In genomic region chr6:1686117-1687098, GRCh38 we compare ENCODE assay signal across 9 cellular contexts.
DNase-seq lines count a peak whose midpoint lies in the region; ATAC-seq and TF ChIP-seq lines count a peak whose summit lies in the region.
"Had no signal": no experiment of that assay in that cellular context is flagged by ENCODE, and none has a peak within 500 bp of the region (broad histone marks: within the 10 kb centered on the region; RNA-seq: fewer than 3 reads in every experiment).

No MANE protein-coding gene starts in this region.

- TF ChIP-seq CTCF in OCI-LY1 (IDR thresholded peaks at IDR 0.05; ENCODE audit: low read length) (peak; percentile 41), esophagus squamous epithelium (IDR thresholded peaks at IDR 0.05) (peak in 2 of 6 experiments; percentile 41 to 49), gastrocnemius medialis (IDR thresholded peaks at IDR 0.05 in 4 of 5, conservative IDR thresholded peaks at IDR 0.05 in 1 of 5) (no peak)

- in situ Hi-C loops in HAP-1 (cut with MboI; ENCODE audit: low sequenced_read_pairs) (no loop called here), gastrocnemius medialis (cut with MboI; ENCODE audit: low sequenced_read_pairs in 4 of 4) (no loop called here)

- H3F3A ChIP-seq in OCI-LY1 (ENCODE audit: insufficient read depth, low read length) = no peaks in the 10 kb centered on the region

- H3K4me1 Mint-ChIP-seq in activated CD8-positive, alpha-beta T cell treated with anti-CD3 and anti-CD28 coated beads, Interleukin-2, amount 10 ng/mL, durations not matched to agents 7 days and 5 days (ENCODE audit: low read depth) = no peaks in the 10 kb centered on the region
- H3K4me1 Mint-ChIP-seq: naive B cell had no signal

- no peak overlapping the region for H3K4me3 Mint-ChIP-seq in activated CD8-positive, alpha-beta T cell treated with anti-CD3 and anti-CD28 coated beads, Interleukin-2, amount 10 ng/mL, durations not matched to agents 7 days and 5 days
- H3K4me3 Mint-ChIP-seq: naive B cell had no signal

- H3K4me1 ChIP-seq in HAP-1 (peaks cover 20% of the 10 kb centered on the region), OCI-LY1 (ENCODE audit: insufficient read depth, low read length, severe bottlenecking) (no peaks in the 10 kb centered on the region), esophagus squamous epithelium (peaks cover 7 to 35% (median 18%) of the 10 kb centered on the region in 3 donors), gastrocnemius medialis (peaks cover 0 to 14% of the 10 kb centered on the region in 2 donors)

- H3K9me3 Mint-ChIP-seq in activated CD8-positive, alpha-beta T cell treated with anti-CD3 and anti-CD28 coated beads, Interleukin-2, amount 10 ng/mL, durations not matched to agents 7 days and 5 days (ENCODE audit: insufficient read depth) = no peaks in the 10 kb centered on the region

- no peak overlapping the region for H3K4me2 ChIP-seq in OCI-LY1 (ENCODE audit: low read length)

- H3K9me3 ChIP-seq in HAP-1 (0 out of 2 replicates have a peak, but pooled peaks cover 3% of the 10 kb centered on the region), OCI-LY1 (ENCODE audit: low read length) (no peaks in the 10 kb centered on the region), esophagus squamous epithelium (no peaks in the 10 kb centered on the region), gastrocnemius medialis (no peaks in the 10 kb centered on the region)

- TF ChIP-seq POLR2A in esophagus squamous epithelium (IDR thresholded peaks at IDR 0.05) = no peak
- no peak for TF ChIP-seq POLR2A in gastrocnemius medialis (IDR thresholded peaks at IDR 0.05)

- no peaks in the 10 kb centered on the region for H3K9me2 ChIP-seq in OCI-LY1 (ENCODE audit: low read depth, low read length)

- intact Hi-C loops in esophagus squamous epithelium (cut with DNase I) = no loop called here
- intact Hi-C loops in gastrocnemius medialis (cut with DNase I; ENCODE audit: low total_unique reads) = loop anchor here (5.0 kb wide), 1 partner anchor 79 kb away; the partner anchor contains the start of gene FOXC1

- no peak overlapping the region for H3K9ac ChIP-seq in OCI-LY1 (ENCODE audit: low read length)

- no peaks in the 10 kb centered on the region for H3K36me3 Mint-ChIP-seq in activated CD8-positive, alpha-beta T cell treated with anti-CD3 and anti-CD28 coated beads, Interleukin-2, amount 10 ng/mL, durations not matched to agents 7 days and 5 days (ENCODE audit: low read depth)

- no peaks in the 10 kb centered on the region for H3K36me3 ChIP-seq in HAP-1 (replicated peaks)
- peaks cover 6% of the 10 kb centered on the region; the same call in 1 of the 2 replicates for H3K36me3 ChIP-seq in OCI-LY1 (ENCODE audit: insufficient read depth, low read length)
- H3K36me3 ChIP-seq in esophagus squamous epithelium = no peaks in the 10 kb centered on the region
- no peaks in the 10 kb centered on the region for H3K36me3 ChIP-seq in gastrocnemius medialis

- H4K20me1 ChIP-seq in OCI-LY1 (ENCODE audit: insufficient read depth, low read length) = no peaks in the 10 kb centered on the region

- CTCF ChIA-PET in activated CD8-positive, alpha-beta T cell treated with anti-CD3 and anti-CD28 coated beads, Interleukin-2, amount 10 ng/mL, durations not matched to agents 7 days and 5 days (lab: Charles Lee) = no interaction called here

- H3K27ac ChIP-seq in OCI-LY1 (ENCODE audit: low read depth, low read length, poor library complexity, severe bottlenecking) (no peak overlapping the region), esophagus squamous epithelium (peak overlapping the region; percentile 54 to 70 (median 64)), gastrocnemius medialis (peak overlapping the region in 1 of 4 donors; percentile 28)

- peak; percentile 33 to 56 for ATAC-seq in gastrocnemius medialis
- no peak for ATAC-seq in HG03139 (IDR thresholded peaks at IDR 0.05; ENCODE audit: unreplicated experiment)
- ATAC-seq in activated CD8-positive, alpha-beta T cell treated with anti-CD3 and anti-CD28 coated beads, Interleukin-2, amount 10 ng/mL, durations not matched to agents 7 days and 5 days = no peak

- H3K79me2 ChIP-seq in OCI-LY1 (ENCODE audit: insufficient read depth, low read length) = no peaks in the 10 kb centered on the region

- H3K27ac Mint-ChIP-seq in activated CD8-positive, alpha-beta T cell treated with anti-CD3 and anti-CD28 coated beads, Interleukin-2, amount 10 ng/mL, durations not matched to agents 7 days and 5 days = no peak overlapping the region

- H3K4me3 ChIP-seq in HAP-1 (no peak overlapping the region), OCI-LY1 (ENCODE audit: low read depth, low read length, poor library complexity, severe bottlenecking) (no peak overlapping the region), esophagus squamous epithelium (peak overlapping the region in 1 of 4 donors; percentile 8), gastrocnemius medialis (no peak overlapping the region)

- POLR2A ChIA-PET in activated CD8-positive, alpha-beta T cell treated with anti-CD3 and anti-CD28 coated beads, Interleukin-2, amount 10 ng/mL, durations not matched to agents 7 days and 5 days (lab: Charles Lee) = interaction anchor here (0.7 kb wide), 1 partner anchor 434 kb away, joined by 3 read pairs; no protein-coding TSS in a partner anchor

- H3K27me3 ChIP-seq in HAP-1 (ENCODE audit: low read depth) = no peaks in the 10 kb centered on the region
- H3K27me3 ChIP-seq in OCI-LY1 (ENCODE audit: insufficient read depth, low read length) = no peaks in the 10 kb centered on the region
- no peaks in the 10 kb centered on the region for H3K27me3 ChIP-seq in esophagus squamous epithelium
- H3K27me3 ChIP-seq in gastrocnemius medialis = no peaks in the 10 kb centered on the region

- H3K27me3 Mint-ChIP-seq in activated CD8-positive, alpha-beta T cell treated with anti-CD3 and anti-CD28 coated beads, Interleukin-2, amount 10 ng/mL, durations not matched to agents 7 days and 5 days (ENCODE audit: low read depth) = no peaks in the 10 kb centered on the region
- H3K27me3 Mint-ChIP-seq: naive B cell had no signal

- peak; percentile 62 to 77 for DNase-seq in HAP-1 (ENCODE audit: low spot score in 2 of 2)
- no peak for DNase-seq in esophagus squamous epithelium (lab: John Stamatoyannopoulos, UW)
- no peak for DNase-seq in gastrocnemius medialis
- no peak for DNase-seq in GF-D8 (lab: John Stamatoyannopoulos, UW)
- DNase-seq in activated CD8-positive, alpha-beta T cell treated with anti-CD3 and anti-CD28 coated beads, Interleukin-2, amount 10 ng/mL, durations not matched to agents 7 days and 5 days = no peak
- DNase-seq in DMS53 treated with DMSO at 0.1 percent for 48 hours (lab: John Stamatoyannopoulos, UW; ENCODE audit: unreplicated experiment) = no peak
- DNase-seq: naive B cell had no signal

- no peak overlapping the region for H2AFZ ChIP-seq in OCI-LY1 (ENCODE audit: low read length)

- 25 to 34% methylated on average over 8 to 9 of the region's 9 CpGs for WGBS in esophagus squamous epithelium, 2 donors

Comparison
In these comparisons a context has a peak if more than half of its experiments do, and no peak if none do; other contexts are left out.
1. DNase-seq: peak in HAP-1 (2 of 2); none in esophagus squamous epithelium (single experiment), gastrocnemius medialis (0 of 2), GF-D8 (single experiment), activated CD8-positive, alpha-beta T cell treated with anti-CD3 and anti-CD28 coated beads, Interleukin-2, amount 10 ng/mL, durations not matched to agents 7 days and 5 days (single experiment) and DMS53 treated with DMSO at 0.1 percent for 48 hours (single experiment).
2. ATAC-seq: peak in gastrocnemius medialis (2 of 2); none in HG03139 (single experiment) and activated CD8-positive, alpha-beta T cell treated with anti-CD3 and anti-CD28 coated beads, Interleukin-2, amount 10 ng/mL, durations not matched to agents 7 days and 5 days (single experiment).